9 cellular contexts compared by ENCODE assay signal in genomic region chr5:139138790-139139189, GRCh38. TPM values are rescaled to one million over a fixed set of nuclear protein-coding genes. Genes with fewer than 3 reads are reported as not detected.
DNase-seq lines count a peak whose midpoint lies in the region; ATAC-seq and TF ChIP-seq lines count a peak whose summit lies in the region.
"Had no signal": no experiment of that assay in that cellular context is flagged by ENCODE, and none has a peak within 500 bp of the region (broad histone marks: within the 10 kb centered on the region; RNA-seq: fewer than 3 reads in every experiment).

No MANE protein-coding gene starts in this region.

- no peaks in the 10 kb centered on the region for H3K9me3 ChIP-seq in BLaER1
- no peaks in the 10 kb centered on the region for H3K9me3 ChIP-seq in mammary epithelial cell (replicated peaks; ENCODE audit: insufficient read depth, low read length)
- no peaks in the 10 kb centered on the region for H3K9me3 ChIP-seq in MM.1S (replicated peaks; ENCODE audit: insufficient read depth, low read length)

- H3K36me3 ChIP-seq in BLaER1 (no peaks in the 10 kb centered on the region), mammary epithelial cell (ENCODE audit: insufficient read depth, low read length) (no peaks in the 10 kb centered on the region), MM.1S (replicated peaks; ENCODE audit: insufficient read depth, low read length) (no peaks in the 10 kb centered on the region)

- H3K4me1 ChIP-seq in BLaER1 (peaks cover 39% of the 10 kb centered on the region), mammary epithelial cell (ENCODE audit: insufficient read depth, low read length) (peaks cover 20% of the 10 kb centered on the region), MM.1S (ENCODE audit: low read length) (peaks cover 23% of the 10 kb centered on the region)

- WGBS in mammary epithelial cell (ENCODE audit: low coverage, missing lambda C conversion rate): 5% methylated on average over 4 of the region's 4 CpGs

- no peak overlapping the region for H3K9ac ChIP-seq in BLaER1
- H3K9ac ChIP-seq in mammary epithelial cell (ENCODE audit: insufficient read depth, low read length): no peak overlapping the region
- no peak overlapping the region for H3K9ac ChIP-seq in MM.1S (ENCODE audit: low read length)

- peaks cover 8% of the 10 kb centered on the region; the same call in 1 of the 2 replicates for H3F3A ChIP-seq in MM.1S (ENCODE audit: insufficient read depth, low read length)

- H3K4me2 ChIP-seq in BLaER1 (peak overlapping the region; percentile 8; the same call in 1 of the 2 replicates), mammary epithelial cell (ENCODE audit: insufficient read depth, low read depth, low read length) (no peak overlapping the region), MM.1S (ENCODE audit: low read depth, low read length) (no peak overlapping the region)

- TF ChIP-seq CTCF in mammary epithelial cell (conservative IDR thresholded peaks at IDR 0.05 in 1 of 2, IDR thresholded peaks at IDR 0.05 in 1 of 2; ENCODE audit: extremely low read depth in 1 of 2, insufficient read depth in 1 of 2, low read depth in 1 of 2, low read length in 2 of 2) (no peak), MM.1S (IDR thresholded peaks at IDR 0.05; ENCODE audit: low read length) (no peak)

- H3K4me3 ChIP-seq in BLaER1 (no peak overlapping the region), mammary epithelial cell (replicated peaks in 1 of 3; ENCODE audit: insufficient read depth in 1 of 3, low read depth in 2 of 3, low read length in 3 of 3) (no peak overlapping the region), MM.1S (ENCODE audit: low read length) (no peak overlapping the region)

- H3K79me2 ChIP-seq in mammary epithelial cell (ENCODE audit: insufficient read depth, low read length) (peaks cover 33% of the 10 kb centered on the region), MM.1S (ENCODE audit: low read length) (0 out of 2 replicates have a peak, but pooled peaks cover 7% of the 10 kb centered on the region)

- H4K20me1 ChIP-seq in BLaER1 (peaks cover 25% of the 10 kb centered on the region), mammary epithelial cell (ENCODE audit: insufficient read depth, low read length) (no peaks in the 10 kb centered on the region), MM.1S (ENCODE audit: insufficient read depth, low read length) (no peaks in the 10 kb centered on the region)

- H3K27me3 ChIP-seq in BLaER1: no peaks in the 10 kb centered on the region
- H3K27me3 ChIP-seq in mammary epithelial cell (ENCODE audit: insufficient read depth, low read length): no peaks in the 10 kb centered on the region
- H3K27me3 ChIP-seq in MM.1S (replicated peaks; ENCODE audit: insufficient read depth, low read length): no peaks in the 10 kb centered on the region

- H3K9me2 ChIP-seq in MM.1S (replicated peaks; ENCODE audit: insufficient read depth, low read length): no peaks in the 10 kb centered on the region

- dilution Hi-C loops in mammary epithelial cell (cut with HindIII; ENCODE audit: low sequenced_read_pairs): loop anchor here (10.0 kb wide), 1 partner anchor 64 kb away; no protein-coding TSS in a partner anchor

- no peak overlapping the region for H3K27ac ChIP-seq in BLaER1
- H3K27ac ChIP-seq in mammary epithelial cell (ENCODE audit: insufficient read depth, low read depth, low read length): no peak overlapping the region
- H3K27ac ChIP-seq in MM.1S (ENCODE audit: low read length): no peak overlapping the region

- in situ Hi-C loops in mammary epithelial cell (cut with MboI; ENCODE audit: low sequenced_read_pairs in 2 of 2): no loop called here

- H2AFZ ChIP-seq in mammary epithelial cell (ENCODE audit: low read depth, low read length) (no peak overlapping the region), MM.1S (ENCODE audit: low read length) (no peak overlapping the region)

- intact Hi-C loops in mammary epithelial cell (cut with micrococcal nuclease): loop anchor here (5.0 kb wide), 1 partner anchor 496 kb away; no protein-coding TSS in a partner anchor

- DNase-seq in NCI-H2029 (lab: John Stamatoyannopoulos, UW): peak; percentile 87
- peak; percentile 70 for DNase-seq in mammary epithelial cell
- peak; percentile 45 to 48 for DNase-seq in lung microvascular endothelial cell (ENCODE audit: low read depth in 2 of 2)
- DNase-seq in GOT3 (lab: John Stamatoyannopoulos, UW): no peak
- no peak for DNase-seq in MM.1S
- DNase-seq: stimulated activated CD4-positive, alpha-beta T cell treated with anti-CD3 and anti-CD28 coated beads, Interleukin-12 subunit alpha, Interleukin-12 subunit beta, amount 100 ng/mL, for 4 hours had no signal

- CTCF ChIA-PET in mammary epithelial cell (lab: Charles Lee; ENCODE audit: low non-redundant PET): no interaction called here

- ATAC-seq in GM19463 (IDR thresholded peaks at IDR 0.05; ENCODE audit: unreplicated experiment) (no peak), HG02623 (IDR thresholded peaks at IDR 0.05; ENCODE audit: unreplicated experiment) (no peak)

- no TSS peak for BruUV-seq in mammary epithelial cell (replicated peaks; lab: Mats Ljungman, UMichigan)

RNA-seq across cellular contexts. Expression of gene SIL1, which starts 59.4 kb away (rescaled TPM):
- 10 to 100 TPM; 35.8 to 52.4 TPM for total RNA-seq in mammary epithelial cell
- polyA plus RNA-seq in mammary epithelial cell: 40.8 TPM
- polyA minus RNA-seq in mammary epithelial cell: 15.6 TPM
- 40.8 and 55.4 TPM in 2 replicates for total RNA-seq in lung microvascular endothelial cell

Comparison
In these comparisons a context has a peak if more than half of its experiments do, and no peak if none do; other contexts are left out.
1. DNase-seq: peak in NCI-H2029 (single experiment), mammary epithelial cell (single experiment) and lung microvascular endothelial cell (2 of 2); none in GOT3 (single experiment) and MM.1S (single experiment).